Comparison of ENCODE assay signal across 8 cellular contexts in the genomic region with DNA sequence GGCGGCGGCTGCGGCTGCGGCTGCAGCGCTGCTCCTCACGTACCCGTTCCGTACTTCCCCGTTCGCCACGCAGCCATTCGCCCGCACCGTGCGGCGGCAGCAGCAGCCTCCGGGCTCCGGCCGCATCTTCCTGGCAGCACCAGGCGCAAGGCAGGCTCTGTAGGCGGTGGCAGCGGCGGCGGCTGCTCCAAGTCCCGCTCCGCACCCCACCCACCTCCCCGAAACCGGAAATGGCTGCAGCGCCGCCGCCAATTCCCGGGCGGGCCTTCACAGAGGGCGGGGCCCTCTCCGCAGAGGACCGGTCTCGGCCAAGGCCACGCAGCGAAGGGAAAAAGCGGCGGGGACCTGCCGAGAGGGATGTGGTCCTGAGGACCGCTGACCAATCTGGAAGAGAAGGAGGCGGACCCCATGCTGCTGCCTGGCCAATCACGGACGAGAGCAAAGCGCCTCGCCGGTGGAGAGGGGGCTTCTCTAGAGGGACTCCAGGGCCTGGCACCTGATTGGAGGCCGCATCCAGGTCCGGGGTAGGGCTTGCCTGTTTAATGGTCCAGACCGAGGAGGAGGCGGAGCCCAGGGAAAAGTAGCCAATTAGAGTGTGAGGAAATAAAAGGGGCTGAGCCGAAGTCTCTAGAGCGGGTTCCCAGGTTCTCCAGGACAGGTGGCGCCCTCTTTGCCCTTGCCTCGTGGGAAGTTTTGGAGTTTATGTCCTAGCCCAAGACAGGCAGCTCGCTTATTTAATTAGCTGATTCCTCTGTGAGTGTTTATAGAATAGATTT. TPM values are rescaled to one million over a fixed set of nuclear protein-coding genes. Genes with fewer than 3 reads are reported as not detected.
DNase-seq lines count a peak whose midpoint lies in the region; ATAC-seq and TF ChIP-seq lines count a peak whose summit lies in the region.

A gene with protein sequence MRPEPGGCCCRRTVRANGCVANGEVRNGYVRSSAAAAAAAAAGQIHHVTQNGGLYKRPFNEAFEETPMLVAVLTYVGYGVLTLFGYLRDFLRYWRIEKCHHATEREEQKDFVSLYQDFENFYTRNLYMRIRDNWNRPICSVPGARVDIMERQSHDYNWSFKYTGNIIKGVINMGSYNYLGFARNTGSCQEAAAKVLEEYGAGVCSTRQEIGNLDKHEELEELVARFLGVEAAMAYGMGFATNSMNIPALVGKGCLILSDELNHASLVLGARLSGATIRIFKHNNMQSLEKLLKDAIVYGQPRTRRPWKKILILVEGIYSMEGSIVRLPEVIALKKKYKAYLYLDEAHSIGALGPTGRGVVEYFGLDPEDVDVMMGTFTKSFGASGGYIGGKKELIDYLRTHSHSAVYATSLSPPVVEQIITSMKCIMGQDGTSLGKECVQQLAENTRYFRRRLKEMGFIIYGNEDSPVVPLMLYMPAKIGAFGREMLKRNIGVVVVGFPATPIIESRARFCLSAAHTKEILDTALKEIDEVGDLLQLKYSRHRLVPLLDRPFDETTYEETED (minus strand): TSS at position 184 of the 776 bp plus-strand sequence. CDS start 58 bp downstream, at position 126.

- TF ChIP-seq POLR2A in GM19099 (IDR thresholded peaks at IDR 0.05; ENCODE audit: extremely low read depth, insufficient read length, low read depth) = peak; percentile 71

- peak; percentile 95 for ATAC-seq in HG03432 (IDR thresholded peaks at IDR 0.05; ENCODE audit: unreplicated experiment)

- DNase-seq in Ammon's horn (ENCODE audit: low spot score) (peak; percentile 100), NCI-H460 (ENCODE audit: extremely low read depth, low read depth) (peak; percentile 98), cerebellum (ENCODE audit: low spot score) (peak; percentile 99), islet precursor cell (peak; percentile 100)
- DNase-seq in activated CD4-positive, CD25-positive, alpha-beta regulatory T cell treated with anti-CD3 and anti-CD28 coated beads, Interleukin-2, amount 50 U/mL, for 72 hours = peak; percentile 89
- peak; percentile 89 to 96 (median 92) for DNase-seq in stimulated activated CD4-positive, alpha-beta T cell treated with anti-CD3 and anti-CD28 coated beads, Interleukin-12 subunit alpha, Interleukin-12 subunit beta, amount 100 ng/mL, for 48 hours (ENCODE audit: low read depth in 2 of 3, low spot score in 1 of 3)

RNA-seq across cellular contexts. Expression of the gene that starts here (rescaled TPM):
- 9.6 and 11.6 TPM in 2 replicates for total RNA-seq in NCI-H460 (2014; rRNA removed; shearing (Covaris generic))
- polyA plus RNA-seq in NCI-H460 (2014; cell fraction: nucleus; rRNA removed) = 8.6 and 13.0 TPM in 2 replicates
- 26.5 TPM for total RNA-seq in cerebellum

Comparison
In these comparisons a context has a peak if more than half of its experiments do, and no peak if none do; other contexts are left out.
1. Peak in every context shown above with its lines: DNase-seq and ATAC-seq.